Comparison of ENCODE assay signal across 1 cellular context in genomic region chr2:120180066-120180465, GRCh38.
TF ChIP-seq lines count a peak whose summit lies in the region.

No MANE protein-coding gene starts in this region.

TF ChIP-seq in IMR-90, 13 proteins besides CTCF, POLR2A, EP300 and RAD21:
- TF ChIP-seq NFE2L2 (IDR thresholded peaks at IDR 0.05; ENCODE audit: low read depth, low read length) (no peak), MAFK (IDR thresholded peaks at IDR 0.05; ENCODE audit: low read depth, low read length) (no peak), MAZ (IDR thresholded peaks at IDR 0.05; ENCODE audit: borderline replicate concordance, low read depth, low read length) (no peak), SMC3 (IDR thresholded peaks at IDR 0.05; ENCODE audit: low read depth, low read length) (no peak), FOS (IDR thresholded peaks at IDR 0.05; ENCODE audit: low read depth, low read length) (no peak), RCOR1 (IDR thresholded peaks at IDR 0.05; ENCODE audit: insufficient replicate concordance, low read length) (no peak), BHLHE40 (IDR thresholded peaks at IDR 0.05; ENCODE audit: low read depth, low read length) (no peak), MXI1 (IDR thresholded peaks at IDR 0.05; ENCODE audit: borderline replicate concordance, low read depth, low read length) (no peak), CHD1 (IDR thresholded peaks at IDR 0.05; ENCODE audit: low read depth, low read length) (no peak), CEBPB (IDR thresholded peaks at IDR 0.05; ENCODE audit: low read depth, low read length) (no peak), RFX5 (IDR thresholded peaks at IDR 0.05; ENCODE audit: low read depth, low read length) (no peak)
- TF ChIP-seq, protein P1, sequence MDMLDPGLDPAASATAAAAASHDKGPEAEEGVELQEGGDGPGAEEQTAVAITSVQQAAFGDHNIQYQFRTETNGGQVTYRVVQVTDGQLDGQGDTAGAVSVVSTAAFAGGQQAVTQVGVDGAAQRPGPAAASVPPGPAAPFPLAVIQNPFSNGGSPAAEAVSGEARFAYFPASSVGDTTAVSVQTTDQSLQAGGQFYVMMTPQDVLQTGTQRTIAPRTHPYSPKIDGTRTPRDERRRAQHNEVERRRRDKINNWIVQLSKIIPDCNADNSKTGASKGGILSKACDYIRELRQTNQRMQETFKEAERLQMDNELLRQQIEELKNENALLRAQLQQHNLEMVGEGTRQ (IDR thresholded peaks at IDR 0.05; ENCODE audit: low read depth, low read length), result no peak
- TF ChIP-seq, protein P2, sequence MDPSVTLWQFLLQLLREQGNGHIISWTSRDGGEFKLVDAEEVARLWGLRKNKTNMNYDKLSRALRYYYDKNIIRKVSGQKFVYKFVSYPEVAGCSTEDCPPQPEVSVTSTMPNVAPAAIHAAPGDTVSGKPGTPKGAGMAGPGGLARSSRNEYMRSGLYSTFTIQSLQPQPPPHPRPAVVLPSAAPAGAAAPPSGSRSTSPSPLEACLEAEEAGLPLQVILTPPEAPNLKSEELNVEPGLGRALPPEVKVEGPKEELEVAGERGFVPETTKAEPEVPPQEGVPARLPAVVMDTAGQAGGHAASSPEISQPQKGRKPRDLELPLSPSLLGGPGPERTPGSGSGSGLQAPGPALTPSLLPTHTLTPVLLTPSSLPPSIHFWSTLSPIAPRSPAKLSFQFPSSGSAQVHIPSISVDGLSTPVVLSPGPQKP (IDR thresholded peaks at IDR 0.05; ENCODE audit: borderline replicate concordance, low read depth, low read length), result no peak
